ENCODE assay signal across 15 cellular contexts in genomic region chr16:820009-820408, GRCh38. TPM values are rescaled to one million over a fixed set of nuclear protein-coding genes. Genes with fewer than 3 reads are reported as not detected.
DNase-seq lines count a peak whose midpoint lies in the region; ATAC-seq and TF ChIP-seq lines count a peak whose summit lies in the region.
"Not testable (repeated sequence)": the region's sequence is repeated elsewhere in the genome, so short reads cannot be mapped to it uniquely, and the experiment has no call there.
"Had no signal": no experiment of that assay in that cellular context is flagged by ENCODE, and none has a peak within 500 bp of the region (broad histone marks: within the 10 kb centered on the region; RNA-seq: fewer than 3 reads in every experiment).

No MANE protein-coding gene starts in this region.

- H3K27me3 Mint-ChIP-seq in CD8-positive, alpha-beta T cell (ENCODE audit: low read depth) = peaks cover 18% of the 10 kb centered on the region
- H3K27me3 Mint-ChIP-seq in T-helper 1 cell treated with Interleukin-12 subunit alpha and Interleukin-12 subunit beta and Interleukin-4 antibody, amounts not matched to agents 30 μg/mL and 1 μg/mL, for 36 hours (ENCODE audit: low read depth); activated CD4-positive, alpha-beta T cell treated with anti-CD3 and anti-CD28 coated beads, Interleukin-2, amount 10 ng/mL, durations not matched to agents 7 days and 5 days; activated naive CD8-positive, alpha-beta T cell: not testable (repeated sequence)
- peaks cover 1 to 21% (median 8%) of the 10 kb centered on the region in 5 donors for H3K27me3 Mint-ChIP-seq in naive thymus-derived CD4-positive, alpha-beta T cell

- H3K36me3 Mint-ChIP-seq in CD8-positive, alpha-beta T cell; T-helper 1 cell treated with Interleukin-12 subunit alpha and Interleukin-12 subunit beta and Interleukin-4 antibody, amounts not matched to agents 30 μg/mL and 1 μg/mL, for 36 hours (ENCODE audit: low read depth); activated CD4-positive, alpha-beta T cell treated with anti-CD3 and anti-CD28 coated beads, Interleukin-2, amount 10 ng/mL, durations not matched to agents 7 days and 5 days (ENCODE audit: low read depth); activated naive CD8-positive, alpha-beta T cell; naive thymus-derived CD4-positive, alpha-beta T cell: not testable (repeated sequence)

- intact Hi-C loops in CD8-positive, alpha-beta T cell (cut with DNase I, micrococcal nuclease); naive thymus-derived CD4-positive, alpha-beta T cell (cut with micrococcal nuclease): not testable (repeated sequence)

- not testable (repeated sequence) for H3K36me3 ChIP-seq in BLaER1; CD8-positive, alpha-beta T cell (ENCODE audit: insufficient read depth, low read length); naive thymus-derived CD4-positive, alpha-beta T cell (ENCODE audit: control insufficient read depth in 2 of 3, insufficient read depth in 3 of 3, low read length in 3 of 3)

- peaks cover 12% of the 10 kb centered on the region for H3K4me1 Mint-ChIP-seq in CD8-positive, alpha-beta T cell (ENCODE audit: low read depth)
- H3K4me1 Mint-ChIP-seq in T-helper 1 cell treated with Interleukin-12 subunit alpha and Interleukin-12 subunit beta and Interleukin-4 antibody, amounts not matched to agents 30 μg/mL and 1 μg/mL, for 36 hours (ENCODE audit: low read depth) = not testable (repeated sequence)
- peaks cover 14% of the 10 kb centered on the region for H3K4me1 Mint-ChIP-seq in activated CD4-positive, alpha-beta T cell treated with anti-CD3 and anti-CD28 coated beads, Interleukin-2, amount 10 ng/mL, durations not matched to agents 7 days and 5 days
- peaks cover 11% of the 10 kb centered on the region for H3K4me1 Mint-ChIP-seq in activated naive CD8-positive, alpha-beta T cell (ENCODE audit: low read depth)
- H3K4me1 Mint-ChIP-seq in naive thymus-derived CD4-positive, alpha-beta T cell = peaks cover 4 to 11% (median 9%) of the 10 kb centered on the region in 7 donors

- H3K27ac ChIP-seq in BLaER1 = peak overlapping the region; percentile 73
- not testable (repeated sequence) for H3K27ac ChIP-seq in CD8-positive, alpha-beta T cell (ENCODE audit: low read depth, low read length); naive thymus-derived CD4-positive, alpha-beta T cell (ENCODE audit: low read depth, low read length)

- peak overlapping the region; percentile 68 for H3K9ac ChIP-seq in BLaER1

- not testable (repeated sequence) for ATAC-seq in CD8-positive, alpha-beta T cell; naive thymus-derived CD4-positive, alpha-beta T cell

- H3K4me2 ChIP-seq in BLaER1 = peak overlapping the region; percentile 80

- not testable (repeated sequence) for H3K4me3 Mint-ChIP-seq in CD8-positive, alpha-beta T cell; T-helper 1 cell treated with Interleukin-12 subunit alpha and Interleukin-12 subunit beta and Interleukin-4 antibody, amounts not matched to agents 30 μg/mL and 1 μg/mL, for 36 hours; activated CD4-positive, alpha-beta T cell treated with anti-CD3 and anti-CD28 coated beads, Interleukin-2, amount 10 ng/mL, durations not matched to agents 7 days and 5 days
- H3K4me3 Mint-ChIP-seq in activated naive CD8-positive, alpha-beta T cell = peak overlapping the region; percentile 57
- peak overlapping the region in 8 of 10 donors; percentile 6 to 60 (median 54) for H3K4me3 Mint-ChIP-seq in naive thymus-derived CD4-positive, alpha-beta T cell

- H3K27me3 ChIP-seq in BLaER1; CD8-positive, alpha-beta T cell (ENCODE audit: insufficient read depth, low read length); naive thymus-derived CD4-positive, alpha-beta T cell (ENCODE audit: control insufficient read depth in 2 of 2, insufficient read depth in 2 of 2, low read length in 2 of 2): not testable (repeated sequence)

- H3K9me3 Mint-ChIP-seq in CD8-positive, alpha-beta T cell; T-helper 1 cell treated with Interleukin-12 subunit alpha and Interleukin-12 subunit beta and Interleukin-4 antibody, amounts not matched to agents 30 μg/mL and 1 μg/mL, for 36 hours; activated CD4-positive, alpha-beta T cell treated with anti-CD3 and anti-CD28 coated beads, Interleukin-2, amount 10 ng/mL, durations not matched to agents 7 days and 5 days; activated naive CD8-positive, alpha-beta T cell (ENCODE audit: low read depth); naive thymus-derived CD4-positive, alpha-beta T cell: not testable (repeated sequence)

- peak overlapping the region; percentile 87 for H3K27ac Mint-ChIP-seq in CD8-positive, alpha-beta T cell
- peak overlapping the region; percentile 67 for H3K27ac Mint-ChIP-seq in T-helper 1 cell treated with Interleukin-12 subunit alpha and Interleukin-12 subunit beta and Interleukin-4 antibody, amounts not matched to agents 30 μg/mL and 1 μg/mL, for 36 hours
- H3K27ac Mint-ChIP-seq in activated CD4-positive, alpha-beta T cell treated with anti-CD3 and anti-CD28 coated beads, Interleukin-2, amount 10 ng/mL, durations not matched to agents 7 days and 5 days = peak overlapping the region; percentile 83
- peak overlapping the region; percentile 54 for H3K27ac Mint-ChIP-seq in activated naive CD8-positive, alpha-beta T cell
- H3K27ac Mint-ChIP-seq in naive thymus-derived CD4-positive, alpha-beta T cell = peak overlapping the region in 6 of 9 donors; percentile 32 to 89 (median 48)

- POLR2A ChIA-PET in CD8-positive, alpha-beta T cell (lab: Charles Lee); naive thymus-derived CD4-positive, alpha-beta T cell (lab: Charles Lee): not testable (repeated sequence)
- POLR2A ChIA-PET in activated CD4-positive, alpha-beta T cell treated with anti-CD3 and anti-CD28 coated beads, Interleukin-2, amount 10 ng/mL, durations not matched to agents 7 days and 5 days (lab: Charles Lee) = interaction anchor here (0.6 kb wide), 1 partner anchor 1905 kb away, joined by 3 read pairs; no protein-coding TSS in a partner anchor

- peak overlapping the region; percentile 32; the same call in 1 of the 2 replicates for H3K4me3 ChIP-seq in BLaER1
- H3K4me3 ChIP-seq in CD8-positive, alpha-beta T cell (ENCODE audit: low read depth, low read length); naive thymus-derived CD4-positive, alpha-beta T cell (ENCODE audit: low read length): not testable (repeated sequence)

- not testable (repeated sequence) for H4K20me1 ChIP-seq in BLaER1

- CTCF ChIA-PET in CD8-positive, alpha-beta T cell (lab: Charles Lee); activated CD4-positive, alpha-beta T cell treated with anti-CD3 and anti-CD28 coated beads, Interleukin-2, amount 10 ng/mL, durations not matched to agents 7 days and 5 days (lab: Charles Lee); naive thymus-derived CD4-positive, alpha-beta T cell (lab: Charles Lee): not testable (repeated sequence)

- H3K9me3 ChIP-seq in BLaER1 = peaks cover 33% of the 10 kb centered on the region
- not testable (repeated sequence) for H3K9me3 ChIP-seq in CD8-positive, alpha-beta T cell (ENCODE audit: low read length); naive thymus-derived CD4-positive, alpha-beta T cell (ENCODE audit: control insufficient read depth in 2 of 3, low read length in 3 of 3)

- peaks cover 86% of the 10 kb centered on the region for H3K4me1 ChIP-seq in BLaER1
- H3K4me1 ChIP-seq in CD8-positive, alpha-beta T cell (ENCODE audit: insufficient read depth, low read length); naive thymus-derived CD4-positive, alpha-beta T cell (ENCODE audit: control insufficient read depth in 2 of 2, insufficient read depth in 2 of 2, low read length in 2 of 2): not testable (repeated sequence)

- TF ChIP-seq CTCF in CD8-positive, alpha-beta T cell (IDR thresholded peaks at IDR 0.05) = not testable (repeated sequence)

- DNase-seq in CD8-positive, alpha-beta T cell; activated CD4-positive, alpha-beta T cell treated with anti-CD3 and anti-CD28 coated beads, Interleukin-2, amount 10 ng/mL, durations not matched to agents 7 days and 5 days; naive thymus-derived CD4-positive, alpha-beta T cell: not testable (repeated sequence)
- peak; percentile 44 for DNase-seq in KG1 (lab: John Stamatoyannopoulos, UW)

RNA-seq across cellular contexts. Expression of gene GNG13, which starts 19.5 kb away (rescaled TPM):
- not detected for total RNA-seq in CD8-positive, alpha-beta T cell
- total RNA-seq in activated CD4-positive, alpha-beta T cell treated with anti-CD3 and anti-CD28 coated beads, Interleukin-2, amount 10 ng/mL, durations not matched to agents 7 days and 5 days = not detected
- total RNA-seq in naive thymus-derived CD4-positive, alpha-beta T cell = not detected
- polyA plus RNA-seq in naive thymus-derived CD4-positive, alpha-beta T cell = not detected
- total RNA-seq: A673, Caco-2, Daoy, GM23248, H4, HepG2 had no signal
- polyA plus RNA-seq: AG04450, GM23248, HepG2, IgD-negative memory B cell had no signal

RNA-seq across cellular contexts. Expression of gene CHTF18, which starts 31.6 kb away (rescaled TPM):
- 10 to 100 TPM; 34.4 to 38.4 TPM for total RNA-seq in CD8-positive, alpha-beta T cell
- total RNA-seq in activated CD4-positive, alpha-beta T cell treated with anti-CD3 and anti-CD28 coated beads, Interleukin-2, amount 10 ng/mL, durations not matched to agents 7 days and 5 days = 100 to 1,000 TPM in 1 of 2 experiments, 10 to 100 TPM in 1; 85.9 to 111 TPM
- 10 to 100 TPM; 32.0 to 74.8 (median 51.7) TPM for total RNA-seq in naive thymus-derived CD4-positive, alpha-beta T cell
- 1 to 10 TPM; 4.5 to 8.2 TPM for polyA plus RNA-seq in naive thymus-derived CD4-positive, alpha-beta T cell

RNA-seq across cellular contexts. Expression of gene RPUSD1, which starts 31.8 kb away (rescaled TPM):
- total RNA-seq in CD8-positive, alpha-beta T cell = 10 to 100 TPM; 15.4 to 15.8 TPM
- 10 to 100 TPM; 25.4 to 26.1 TPM for total RNA-seq in activated CD4-positive, alpha-beta T cell treated with anti-CD3 and anti-CD28 coated beads, Interleukin-2, amount 10 ng/mL, durations not matched to agents 7 days and 5 days
- 10 to 100 TPM; 16.3 to 34.3 (median 30.3) TPM for total RNA-seq in naive thymus-derived CD4-positive, alpha-beta T cell
- 10 to 100 TPM; 21.2 to 42.9 TPM for polyA plus RNA-seq in naive thymus-derived CD4-positive, alpha-beta T cell

RNA-seq across cellular contexts. Expression of gene MSLN, which starts 59.5 kb away (rescaled TPM):
- not detected for total RNA-seq in CD8-positive, alpha-beta T cell
- total RNA-seq in activated CD4-positive, alpha-beta T cell treated with anti-CD3 and anti-CD28 coated beads, Interleukin-2, amount 10 ng/mL, durations not matched to agents 7 days and 5 days = not detected
- under 1 TPM in 1 of 5 experiments, not detected in 4; 0.64 TPM for total RNA-seq in naive thymus-derived CD4-positive, alpha-beta T cell
- polyA plus RNA-seq in naive thymus-derived CD4-positive, alpha-beta T cell = not detected
- total RNA-seq: A673, Daoy, GM23248, H4 had no signal
- polyA plus RNA-seq: GM23248, IgD-negative memory B cell had no signal
